In genomic region chr22:50202130-50202671, GRCh38 we compare ENCODE assay signal across 8 cellular contexts. TPM values are rescaled to one million over a fixed set of nuclear protein-coding genes. Genes with fewer than 3 reads are reported as not detected.
A peak's percentile ranks its signal among the peaks of the same experiment; 100 is the strongest.
DNase-seq lines count a peak whose midpoint lies in the region; ATAC-seq, FAIRE-seq and TF ChIP-seq lines count a peak whose summit lies in the region.

No MANE protein-coding gene starts in this region.

- H3F3A ChIP-seq in PC-3 (ENCODE audit: low read length, unreplicated experiment), result no peaks in the 10 kb centered on the region

- peak overlapping the region; percentile 53; the same call in 1 of the 2 replicates for H3K27ac ChIP-seq in DND-41 (ENCODE audit: low read length)
- H3K27ac ChIP-seq in PC-3 (ENCODE audit: low read length), result no peak overlapping the region
- H3K27ac ChIP-seq in esophagus muscularis mucosa (replicated peaks in 1 of 4), result peak overlapping the region in 1 of 4 donors; percentile 83
- no peak overlapping the region for H3K27ac ChIP-seq in pancreas

- no peak for TF ChIP-seq EP300 in esophagus muscularis mucosa (IDR thresholded peaks at IDR 0.05)

- peak overlapping the region; percentile 98 for H3K4me2 ChIP-seq in DND-41 (ENCODE audit: insufficient read depth, low read length)
- H3K4me2 ChIP-seq in PC-3 (ENCODE audit: low read length), result peak overlapping the region; percentile 97

- FAIRE-seq in pancreas (lab: Jason Lieb, UNC), result no peak

- H3K4me1 ChIP-seq in DND-41 (ENCODE audit: insufficient read depth, low read length) (peaks cover 34% of the 10 kb centered on the region), PC-3 (ENCODE audit: insufficient read depth, low read length) (peaks cover 3% of the 10 kb centered on the region), esophagus muscularis mucosa (peaks cover 33 to 56% (median 51%) of the 10 kb centered on the region in 4 donors), pancreas (peaks cover 0 to 13% (median 6%) of the 10 kb centered on the region in 3 donors)

- H3K27me3 ChIP-seq in DND-41 (ENCODE audit: insufficient read depth, low read length, poor library complexity), result no peaks in the 10 kb centered on the region
- H3K27me3 ChIP-seq in PC-3 (ENCODE audit: low read length), result no peaks in the 10 kb centered on the region
- no peaks in the 10 kb centered on the region for H3K27me3 ChIP-seq in esophagus muscularis mucosa
- no peaks in the 10 kb centered on the region for H3K27me3 ChIP-seq in pancreas

- no peak for DNase-seq in DND-41
- DNase-seq in PC-3, result no peak
- DNase-seq in esophagus muscularis mucosa (ENCODE audit: extremely low spot score), result no peak
- peak in 2 of 6 donors; percentile 27 to 41 for DNase-seq in pancreas
- no peak for DNase-seq in NCI-H2171 (lab: John Stamatoyannopoulos, UW)
- DNase-seq in NCI-H1436 treated with DMSO at 0.1 percent for 48 hours (lab: John Stamatoyannopoulos, UW), result no peak
- DNase-seq in activated CD4-positive, CD25-positive, alpha-beta regulatory T cell (lab: John Stamatoyannopoulos, UW), result no peak
- DNase-seq in activated CD4-positive, CD25-positive, alpha-beta regulatory T cell treated with anti-CD3 and anti-CD28 coated beads, Interleukin-2, amount 50 U/mL, for 72 hours, result no peak

- H3K9me3 ChIP-seq in DND-41 (ENCODE audit: insufficient read depth, low read length, severe bottlenecking) (no peaks in the 10 kb centered on the region), PC-3 (ENCODE audit: low read length) (no peaks in the 10 kb centered on the region), esophagus muscularis mucosa (no peaks in the 10 kb centered on the region), pancreas (no peaks in the 10 kb centered on the region)

- 69% methylated on average over 13 of the region's 13 CpGs for WGBS in esophagus muscularis mucosa
- WGBS in pancreas, 2 donors, result 32 to 50% methylated on average over 13 of the region's 13 CpGs

- H4K20me1 ChIP-seq in DND-41 (ENCODE audit: insufficient read depth, low read length), result peaks cover 44% of the 10 kb centered on the region
- H4K20me1 ChIP-seq in PC-3 (ENCODE audit: low read length), result no peaks in the 10 kb centered on the region

- intact Hi-C loops in PC-3 (cut with micrococcal nuclease) (no loop called here), esophagus muscularis mucosa (cut with DNase I) (no loop called here), pancreas (cut with DNase I) (no loop called here)

- peaks cover 37% of the 10 kb centered on the region for H3K79me2 ChIP-seq in DND-41 (ENCODE audit: insufficient read depth, low read length)
- peaks cover 25% of the 10 kb centered on the region for H3K79me2 ChIP-seq in PC-3 (ENCODE audit: low read length)

- ATAC-seq in DND-41 (ENCODE audit: insufficient read depth, low read depth) (no peak), PC-3 (no peak), pancreas (no peak)

- POLR2A ChIA-PET in PC-3 (lab: Charles Lee; ENCODE audit: unreplicated experiment), result no interaction called here

- H3K9ac ChIP-seq in DND-41 (ENCODE audit: low read depth, low read length), result peak overlapping the region; percentile 90
- peak overlapping the region; percentile 73 for H3K9ac ChIP-seq in PC-3 (ENCODE audit: low read length)

- H2AFZ ChIP-seq in DND-41 (ENCODE audit: low read depth, low read length), result no peak overlapping the region
- no peak overlapping the region for H2AFZ ChIP-seq in PC-3 (ENCODE audit: low read length)

- TF ChIP-seq POLR2A in esophagus muscularis mucosa (IDR thresholded peaks at IDR 0.05; ENCODE audit: low read depth), result no peak

- peak overlapping the region; percentile 35 to 71; a peak in 3 of 4 replicates for H3K4me3 ChIP-seq in DND-41 (ENCODE audit: low read depth in 1 of 2, low read length in 2 of 2)
- peak overlapping the region; percentile 89 for H3K4me3 ChIP-seq in PC-3 (ENCODE audit: low read length)
- H3K4me3 ChIP-seq in esophagus muscularis mucosa, result peak overlapping the region; percentile 73 to 96 (median 90)
- peak overlapping the region; percentile 61 to 86 (median 82) for H3K4me3 ChIP-seq in pancreas

- H3K9me2 ChIP-seq in PC-3 (replicated peaks; ENCODE audit: low read length), result no peaks in the 10 kb centered on the region

- CTCF ChIA-PET in PC-3 (lab: Charles Lee), result no interaction called here

- TF ChIP-seq CTCF in DND-41 (IDR thresholded peaks at IDR 0.05; ENCODE audit: borderline replicate concordance, extremely low read depth, low read length, poor library complexity, severe bottlenecking) (peak; percentile 13), PC-3 (conservative IDR thresholded peaks at IDR 0.05; ENCODE audit: low read depth, low read length) (no peak), esophagus muscularis mucosa (IDR thresholded peaks at IDR 0.05) (no peak), pancreas (IDR thresholded peaks at IDR 0.05) (no peak)

- H3K36me3 ChIP-seq in DND-41 (ENCODE audit: insufficient read depth, low read length) (peaks cover 52% of the 10 kb centered on the region), PC-3 (ENCODE audit: low read depth, low read length) (no peaks in the 10 kb centered on the region), esophagus muscularis mucosa (peaks cover 3 to 43% (median 40%) of the 10 kb centered on the region in 4 donors), pancreas (peaks cover 0 to 13% (median 0%) of the 10 kb centered on the region in 3 donors)

- no TSS peak for BruUV-seq in PC-3 (replicated peaks; lab: Mats Ljungman, UMichigan)

RNA-seq across cellular contexts. Expression of gene SELENOO, which starts 1.4 kb away (rescaled TPM):
- total RNA-seq in PC-3 (2014; rRNA removed) (32.8 and 37.4 TPM in 2 replicates), esophagus muscularis mucosa (10 to 100 TPM; 22.4 to 41.0 (median 23.0) TPM), pancreas (10 to 100 TPM; 11.6 to 17.8 (median 13.0) TPM)
- polyA plus RNA-seq in pancreas, result 10 to 100 TPM; 78.2 to 79.8 TPM

RNA-seq across cellular contexts. Expression of gene TRABD, which starts 16.5 kb away (rescaled TPM):
- total RNA-seq in PC-3 (2014; rRNA removed), result 53.4 and 59.8 TPM in 2 replicates
- 10 to 100 TPM; 18.3 to 31.0 (median 22.3) TPM for total RNA-seq in esophagus muscularis mucosa
- total RNA-seq in pancreas, result 10 to 100 TPM; 25.9 to 64.1 (median 48.6) TPM
- 100 to 1,000 TPM; 104 to 107 TPM for polyA plus RNA-seq in pancreas

RNA-seq across cellular contexts. Expression of gene PANX2, which starts 31.7 kb away (rescaled TPM):
- total RNA-seq in PC-3 (2014; rRNA removed) (9.4 and 11.9 TPM in 2 replicates), esophagus muscularis mucosa (1 to 10 TPM in 1 of 4 donors, under 1 TPM in 3; 0.33 to 1.0 (median 0.56) TPM), pancreas (1 to 10 TPM in 1 of 6 donors, under 1 TPM in 5; 0.31 to 1.2 (median 0.60) TPM)
- 1 to 10 TPM in 1 of 2 donors, under 1 TPM in 1; 0.68 to 3.5 TPM for polyA plus RNA-seq in pancreas

RNA-seq across cellular contexts. Expression of gene TUBGCP6, which starts 42.6 kb away (rescaled TPM):
- total RNA-seq in PC-3 (2014; rRNA removed), result 32.1 and 39.5 TPM in 2 replicates
- 10 to 100 TPM; 20.2 to 38.0 (median 30.0) TPM for total RNA-seq in esophagus muscularis mucosa
- 10 to 100 TPM; 19.2 to 36.7 (median 26.8) TPM for total RNA-seq in pancreas
- 100 to 1,000 TPM; 109 to 139 TPM for polyA plus RNA-seq in pancreas

RNA-seq across cellular contexts. Expression of gene HDAC10, which starts 48.9 kb away (rescaled TPM):
- total RNA-seq in PC-3 (2014; rRNA removed) (25.8 and 34.5 TPM in 2 replicates), esophagus muscularis mucosa (10 to 100 TPM; 10.2 to 19.5 (median 17.4) TPM), pancreas (10 to 100 TPM; 17.0 to 40.7 (median 19.1) TPM)
- 10 to 100 TPM; 67.7 to 78.3 TPM for polyA plus RNA-seq in pancreas
